In genomic region chr17:81481011-81481799, GRCh38 we compare ENCODE assay signal across 8 cellular contexts. TPM values are rescaled to one million over a fixed set of nuclear protein-coding genes. Genes with fewer than 3 reads are reported as not detected.
DNase-seq lines count a peak whose midpoint lies in the region; ATAC-seq and TF ChIP-seq lines count a peak whose summit lies in the region.

No MANE protein-coding gene starts in this region.

- no peak overlapping the region for H3K4me3 Mint-ChIP-seq in stimulated activated memory B cell treated with anti-CD40 and anti-IgM and Interleukin-4, amounts not matched to agents 10 μg/mL and 1 μg/mL and 100 μg/mL, for 72 hours

- intact Hi-C loops in dorsolateral prefrontal cortex (cut with DNase I), result loop anchor here (2.0 to 5.0 kb wide), 5 partner anchors 49 to 189 kb away; partner anchors contain the start of gene SLC38A10 (in 1 of the 2)
- intact Hi-C loops in right lobe of liver (cut with DNase I), result loop anchor here (5.0 to 10.0 kb wide), 3 partner anchors 96 to 229 kb away; no protein-coding TSS in a partner anchor

- H3K4me1 Mint-ChIP-seq in stimulated activated memory B cell treated with anti-CD40 and anti-IgM and Interleukin-4, amounts not matched to agents 10 μg/mL and 1 μg/mL and 100 μg/mL, for 72 hours, result peaks cover 23% of the 10 kb centered on the region

- DNase-seq in COLO668 (lab: John Stamatoyannopoulos, UW; ENCODE audit: unreplicated experiment) (peak; percentile 65), NCI-H2029 treated with DMSO at 0.1 percent for 48 hours (lab: John Stamatoyannopoulos, UW) (peak; percentile 22), dorsolateral prefrontal cortex (peak; percentile 60 to 89 (median 78)), right lobe of liver (peak in 1 of 3 donors; percentile 49)
- DNase-seq in activated CD4-positive, alpha-beta T cell treated with anti-CD3 and anti-CD28 coated beads, Interleukin-2, amount 50 U/mL, for 24 hours (ENCODE audit: low read depth in 1 of 2, low spot score in 1 of 2), result peak; percentile 18 to 21
- peak; percentile 40 to 45 for DNase-seq in stimulated activated CD4-positive, alpha-beta T cell treated with anti-CD3 and anti-CD28 coated beads, Interleukin-4, amount 100 ng/mL, for 48 hours (ENCODE audit: low read depth in 2 of 2)

- peaks cover 0 to 5% (median 0%) of the 10 kb centered on the region in 4 donors for H3K4me1 ChIP-seq in right lobe of liver

- H3K9me3 ChIP-seq in right lobe of liver, result no peaks in the 10 kb centered on the region

- no peaks in the 10 kb centered on the region for H3K36me3 Mint-ChIP-seq in stimulated activated memory B cell treated with anti-CD40 and anti-IgM and Interleukin-4, amounts not matched to agents 10 μg/mL and 1 μg/mL and 100 μg/mL, for 72 hours

- no peaks in the 10 kb centered on the region for H3K36me3 ChIP-seq in right lobe of liver

- ATAC-seq in right lobe of liver (peak; percentile 27 to 56 (median 38)), GM21367 (IDR thresholded peaks at IDR 0.05; ENCODE audit: unreplicated experiment) (no peak)
- no peak for ATAC-seq in stimulated activated memory B cell treated with anti-CD40 and anti-IgM and Interleukin-4, amounts not matched to agents 10 μg/mL and 1 μg/mL and 100 μg/mL, for 72 hours

- WGBS in right lobe of liver (ENCODE audit: insufficient coverage, low coverage, low lambda C conversion rate, missing lambda C conversion rate), result 69% methylated on average over 5 of the region's 96 CpGs

- H3K4me3 ChIP-seq in dorsolateral prefrontal cortex (peak overlapping the region; percentile 46 to 94 (median 70)), right lobe of liver (peak overlapping the region in 2 of 3 donors; percentile 26 to 44)

- TF ChIP-seq POLR2A in right lobe of liver (IDR thresholded peaks at IDR 0.05), result no peak

- TF ChIP-seq CTCF in dorsolateral prefrontal cortex (IDR thresholded peaks at IDR 0.05 in 54 of 56, conservative IDR thresholded peaks at IDR 0.05 in 2 of 56; ENCODE audit: low read depth in 1 of 56, partially characterized antibody in 56 of 56) (peak in 5 of 56 donors; percentile 6 to 16 (median 11)), right lobe of liver (IDR thresholded peaks at IDR 0.05) (no peak)

- H3K27ac Mint-ChIP-seq in stimulated activated memory B cell treated with anti-CD40 and anti-IgM and Interleukin-4, amounts not matched to agents 10 μg/mL and 1 μg/mL and 100 μg/mL, for 72 hours, result no peak overlapping the region

- H3K27me3 Mint-ChIP-seq in stimulated activated memory B cell treated with anti-CD40 and anti-IgM and Interleukin-4, amounts not matched to agents 10 μg/mL and 1 μg/mL and 100 μg/mL, for 72 hours, result peaks cover 68% of the 10 kb centered on the region

- H3K9me3 Mint-ChIP-seq in stimulated activated memory B cell treated with anti-CD40 and anti-IgM and Interleukin-4, amounts not matched to agents 10 μg/mL and 1 μg/mL and 100 μg/mL, for 72 hours, result peaks cover 4% of the 10 kb centered on the region

- H3K27ac ChIP-seq in dorsolateral prefrontal cortex (peak overlapping the region in 33 of 59 donors; percentile 4 to 86 (median 61)), right lobe of liver (no peak overlapping the region)

- no peaks in the 10 kb centered on the region for H3K27me3 ChIP-seq in dorsolateral prefrontal cortex
- H3K27me3 ChIP-seq in right lobe of liver, result no peaks in the 10 kb centered on the region

RNA-seq across cellular contexts. Expression of gene ACTG1, which starts 31.4 kb away (rescaled TPM):
- total RNA-seq in dorsolateral prefrontal cortex (1,000 to 10,000 TPM in 85 of 120 experiments, 100 to 1,000 TPM in 35; 558 to 1,589 (median 1,117) TPM), right lobe of liver (1,000 to 10,000 TPM in 3 of 6 experiments, 100 to 1,000 TPM in 3; 218 to 2,508 (median 1,326) TPM)

RNA-seq across cellular contexts. Expression of gene FSCN2, which starts 47.0 kb away (rescaled TPM):
- total RNA-seq in dorsolateral prefrontal cortex (1 to 10 TPM in 111 of 120 experiments, under 1 TPM in 9; 0.52 to 5.1 (median 2.0) TPM), right lobe of liver (under 1 TPM in 1 of 6 experiments, not detected in 5; 0.22 TPM)

Comparison
In these comparisons a context has a peak if more than half of its experiments do, and no peak if none do; other contexts are left out.
1. H3K27ac ChIP-seq: peak in dorsolateral prefrontal cortex (33 of 59); none in right lobe of liver (0 of 3).
2. ATAC-seq: peak in right lobe of liver (4 of 4); none in stimulated activated memory B cell treated with anti-CD40 and anti-IgM and Interleukin-4, amounts not matched to agents 10 μg/mL and 1 μg/mL and 100 μg/mL, for 72 hours (single experiment) and GM21367 (single experiment).